ENCODE assay signal across 8 cellular contexts in genomic region chr19:57632987-57633831, GRCh38. TPM values are rescaled to one million over a fixed set of nuclear protein-coding genes. Genes with fewer than 3 reads are reported as not detected.
DNase-seq lines count a peak whose midpoint lies in the region; ATAC-seq and TF ChIP-seq lines count a peak whose summit lies in the region.

ZNF211 (plus strand) TSS chr19:57633168; CDS start chr19:57633347, 179 bp downstream.

- H3K4me3 Mint-ChIP-seq in activated B cell treated with CpG ODN at 0.5 μM for 24 hours = peak within 1 kb of the TSS; percentile 94

- H3K4me1 Mint-ChIP-seq in activated B cell treated with CpG ODN at 0.5 μM for 24 hours = peaks cover 19% of the 10 kb centered on the region

- no peaks in the 10 kb centered on the region for H3K27me3 ChIP-seq in spleen (replicated peaks in 1 of 7)

- H3K36me3 ChIP-seq in spleen = peaks cover 0 to 47% (median 37%) of the 10 kb centered on the region in 6 donors

- H3K27me3 Mint-ChIP-seq in activated B cell treated with CpG ODN at 0.5 μM for 24 hours = no peaks in the 10 kb centered on the region

- peaks cover 17% of the 10 kb centered on the region for H3K9me3 Mint-ChIP-seq in activated B cell treated with CpG ODN at 0.5 μM for 24 hours

- no peak for TF ChIP-seq POLR2A in spleen (IDR thresholded peaks at IDR 0.05)

- H3K9me3 ChIP-seq in spleen = peaks cover 7 to 60% (median 49%) of the 10 kb centered on the region in 8 donors

- peaks cover 45% of the 10 kb centered on the region for H3K36me3 Mint-ChIP-seq in activated B cell treated with CpG ODN at 0.5 μM for 24 hours (ENCODE audit: low read depth)

- peak; percentile 98 for DNase-seq in AG08395 (ENCODE audit: low spot score)
- DNase-seq in NCI-H2227 treated with DMSO at 0.1 percent for 48 hours (lab: John Stamatoyannopoulos, UW) = peak; percentile 99
- peak; percentile 81 for DNase-seq in activated B cell treated with CpG ODN at 0.5 μM for 24 hours
- DNase-seq in central memory CD4-positive, alpha-beta T cell = peak; percentile 82
- DNase-seq in iris pigment epithelial cell (ENCODE audit: low read depth) = peak; percentile 95
- DNase-seq in spleen = peak; percentile 93

- ATAC-seq in GM18873 (IDR thresholded peaks at IDR 0.05; ENCODE audit: low FRiP score, unreplicated experiment) (peak; percentile 89), HG03135 (IDR thresholded peaks at IDR 0.05; ENCODE audit: unreplicated experiment) (peak; percentile 89), activated B cell treated with CpG ODN at 0.5 μM for 24 hours (ENCODE audit: low read depth) (peak; percentile 100)

- peak within 1 kb of the TSS; percentile 72 to 93 (median 84) for H3K4me3 ChIP-seq in spleen

- no peak for TF ChIP-seq CTCF in activated B cell treated with CpG ODN at 0.5 μM for 24 hours (IDR thresholded peaks at IDR 0.05)
- TF ChIP-seq CTCF in spleen (IDR thresholded peaks at IDR 0.05 in 8 of 11, conservative IDR thresholded peaks at IDR 0.05 in 3 of 11) = peak in 2 of 11 experiments; percentile 6 to 10

- WGBS in spleen, 5 donors = 2 to 5% (median 2%) methylated on average over 25 to 59 of the region's 59 CpGs

- CTCF ChIA-PET in activated B cell treated with CpG ODN at 0.5 μM for 24 hours (lab: Charles Lee) = interaction anchor here (1.4 kb wide), 1 partner anchor 48 kb away, joined by 3 read pairs; no protein-coding TSS in a partner anchor

- intact Hi-C loops in activated B cell treated with CpG ODN at 0.5 μM for 24 hours (cut with micrococcal nuclease) (loop anchor here (1.0 to 5.0 kb wide), 8 partner anchors 19 to 550 kb away; partner anchors contain the start of genes ZNF134, ZNF274, ZNF416 and ZNF419), spleen (cut with DNase I; ENCODE audit: low total_unique reads) (no loop called here)

- POLR2A ChIA-PET in activated B cell treated with CpG ODN at 0.5 μM for 24 hours (lab: Charles Lee) = interaction anchor here (0.6 to 2.4 kb wide), 15 partner anchors 10 to 393 kb away, joined by 3 to 20 read pairs (median 4); partner anchors contain the start of genes ZIK1, ZNF134, ZNF154 and ZNF416

- peak within 1 kb of the TSS; percentile 87 for H3K27ac Mint-ChIP-seq in activated B cell treated with CpG ODN at 0.5 μM for 24 hours

- H3K4me1 ChIP-seq in spleen = peaks cover 12 to 24% (median 19%) of the 10 kb centered on the region in 6 donors

- H3K27ac ChIP-seq in spleen = peak within 1 kb of the TSS; percentile 78 to 90 (median 88)

RNA-seq across cellular contexts. Expression of gene ZNF211, which starts in this region (rescaled TPM):
- 22.0 and 26.0 TPM in 2 replicates for total RNA-seq in activated B cell treated with CpG ODN at 0.5 μM for 24 hours
- total RNA-seq in spleen = 10 to 100 TPM; 18.9 to 28.4 (median 20.8) TPM
- polyA plus RNA-seq in spleen = 10 to 100 TPM in 2 of 3 donors, 1 to 10 TPM in 1; 9.5 to 14.2 (median 12.3) TPM

Comparison
In these comparisons a context has a peak if more than half of its experiments do, and no peak if none do; other contexts are left out.
1. Peak in every context shown above with its lines: DNase-seq, ATAC-seq, H3K4me3 ChIP-seq and H3K27ac ChIP-seq.